Comparison of ENCODE assay signal across 10 cellular contexts in genomic region chr10:88080213-88080612, GRCh38.
DNase-seq lines count a peak whose midpoint lies in the region; ATAC-seq and FAIRE-seq lines count a peak whose summit lies in the region.
"Had no signal": no experiment of that assay in that cellular context is flagged by ENCODE, and none has a peak within 500 bp of the region (broad histone marks: within the 10 kb centered on the region; RNA-seq: fewer than 3 reads in every experiment).

No MANE protein-coding gene starts in this region.

- peaks cover 11% of the 10 kb centered on the region for H3K27me3 Mint-ChIP-seq in activated CD4-positive, alpha-beta T cell treated with anti-CD3 and anti-CD28 coated beads for 36 hours
- H3K27me3 Mint-ChIP-seq in activated T-cell treated with anti-CD3 and anti-CD28 coated beads, Interleukin-2, amount 50 U/mL, for 24 hours: no peaks in the 10 kb centered on the region
- H3K27me3 Mint-ChIP-seq: memory B cell had no signal

- H3K36me3 Mint-ChIP-seq in activated CD4-positive, alpha-beta T cell treated with anti-CD3 and anti-CD28 coated beads for 36 hours (ENCODE audit: low read depth): peaks cover 3% of the 10 kb centered on the region
- H3K36me3 Mint-ChIP-seq in activated T-cell treated with anti-CD3 and anti-CD28 coated beads, Interleukin-2, amount 50 U/mL, for 24 hours (ENCODE audit: low read depth): no peaks in the 10 kb centered on the region
- H3K36me3 Mint-ChIP-seq: memory B cell had no signal

- FAIRE-seq in RCC 7860 (lab: Jason Lieb, UNC): peak; percentile 99

- peaks cover 8% of the 10 kb centered on the region for H3K4me1 Mint-ChIP-seq in activated CD4-positive, alpha-beta T cell treated with anti-CD3 and anti-CD28 coated beads for 36 hours
- H3K4me1 Mint-ChIP-seq in activated T-cell treated with anti-CD3 and anti-CD28 coated beads, Interleukin-2, amount 50 U/mL, for 24 hours (ENCODE audit: low read depth): peaks cover 11% of the 10 kb centered on the region

- H3K27ac Mint-ChIP-seq in activated CD4-positive, alpha-beta T cell treated with anti-CD3 and anti-CD28 coated beads for 36 hours: no peak overlapping the region
- H3K27ac Mint-ChIP-seq in activated T-cell treated with anti-CD3 and anti-CD28 coated beads, Interleukin-2, amount 50 U/mL, for 24 hours: no peak overlapping the region
- H3K27ac Mint-ChIP-seq: memory B cell had no signal

- POLR2A ChIA-PET in activated CD4-positive, alpha-beta T cell treated with anti-CD3 and anti-CD28 coated beads for 36 hours (lab: Charles Lee): no interaction called here

- no peaks in the 10 kb centered on the region for H3K9me3 Mint-ChIP-seq in activated CD4-positive, alpha-beta T cell treated with anti-CD3 and anti-CD28 coated beads for 36 hours (ENCODE audit: low read depth)
- no peaks in the 10 kb centered on the region for H3K9me3 Mint-ChIP-seq in activated T-cell treated with anti-CD3 and anti-CD28 coated beads, Interleukin-2, amount 50 U/mL, for 24 hours
- H3K9me3 Mint-ChIP-seq: memory B cell had no signal

- CTCF ChIA-PET in activated CD4-positive, alpha-beta T cell treated with anti-CD3 and anti-CD28 coated beads for 36 hours (lab: Charles Lee): interaction anchor here (0.6 kb wide), 1 partner anchor 122 kb away, joined by 3 read pairs; no protein-coding TSS in a partner anchor

- ATAC-seq in GM18520 (IDR thresholded peaks at IDR 0.05; ENCODE audit: unreplicated experiment) (peak; percentile 43), HG02678 (IDR thresholded peaks at IDR 0.05; ENCODE audit: unreplicated experiment) (peak; percentile 58), Right ventricle myocardium inferior (no peak)
- ATAC-seq in activated CD4-positive, alpha-beta T cell treated with anti-CD3 and anti-CD28 coated beads for 36 hours: no peak

- intact Hi-C loops in Right ventricle myocardium inferior (cut with DNase I): no loop called here
- intact Hi-C loops in activated CD4-positive, alpha-beta T cell treated with anti-CD3 and anti-CD28 coated beads for 36 hours (cut with DNase I, micrococcal nuclease): no loop called here

- H3K4me3 Mint-ChIP-seq in activated CD4-positive, alpha-beta T cell treated with anti-CD3 and anti-CD28 coated beads for 36 hours: no peak overlapping the region
- H3K4me3 Mint-ChIP-seq in activated T-cell treated with anti-CD3 and anti-CD28 coated beads, Interleukin-2, amount 50 U/mL, for 24 hours: no peak overlapping the region
- H3K4me3 Mint-ChIP-seq: memory B cell had no signal

- DNase-seq in RCC 7860 (ENCODE audit: low spot score) (peak; percentile 79), non-pigmented ciliary epithelial cell (ENCODE audit: low read depth) (peak; percentile 22), Right ventricle myocardium inferior (ENCODE audit: missing footprints) (no peak)
- DNase-seq in activated CD4-positive, alpha-beta T cell treated with anti-CD3 and anti-CD28 coated beads for 36 hours: no peak
- no peak for DNase-seq in effector CD8-positive, alpha-beta T cell (lab: John Stamatoyannopoulos, UW)
- DNase-seq in activated T-cell treated with anti-CD3 and anti-CD28 coated beads, Interleukin-2, amount 50 U/mL, for 24 hours: no peak
- DNase-seq: stimulated activated naive CD4-positive, alpha-beta T cell treated with Interleukin-2 at 50 U/mL for 16 hours had no signal

Comparison
In these comparisons a context has a peak if more than half of its experiments do, and no peak if none do; other contexts are left out.
1. ATAC-seq: peak in GM18520 (single experiment) and HG02678 (single experiment); none in Right ventricle myocardium inferior (single experiment) and activated CD4-positive, alpha-beta T cell treated with anti-CD3 and anti-CD28 coated beads for 36 hours (single experiment).
2. DNase-seq: peak in RCC 7860 (single experiment) and non-pigmented ciliary epithelial cell (single experiment); none in Right ventricle myocardium inferior (single experiment), activated CD4-positive, alpha-beta T cell treated with anti-CD3 and anti-CD28 coated beads for 36 hours (single experiment), effector CD8-positive, alpha-beta T cell (single experiment) and activated T-cell treated with anti-CD3 and anti-CD28 coated beads, Interleukin-2, amount 50 U/mL, for 24 hours (single experiment).